ENCODE assay signal across 1 cellular context in genomic region chr19:1259206-1259872, GRCh38.
TF ChIP-seq lines count a peak whose summit lies in the region.

No MANE protein-coding gene starts in this region.

TF ChIP-seq in HepG2, 621 proteins besides CTCF, POLR2A, EP300 and RAD21 (continued from another document and continues in another):
- TF ChIP-seq HMGXB4 (CRISPR knock-in tag; IDR thresholded peaks at IDR 0.05; ENCODE audit: borderline replicate concordance in 1 of 2, low read depth in 1 of 2) (peak; percentile 60 to 80), PAF1 (CRISPR knock-in tag; IDR thresholded peaks at IDR 0.05) (peak; percentile 100), RELA (CRISPR knock-in tag; IDR thresholded peaks at IDR 0.05) (no peak), ZNF597 (CRISPR knock-in tag; IDR thresholded peaks at IDR 0.05) (no peak), ZNF652 (CRISPR knock-in tag; IDR thresholded peaks at IDR 0.05; ENCODE audit: borderline replicate concordance, low read depth) (peak; percentile 49; the same call in 1 of the 2 replicates), ZNF710 (CRISPR knock-in tag; IDR thresholded peaks at IDR 0.05; ENCODE audit: borderline replicate concordance) (no peak; the same call in 1 of the 2 replicates), MTERF4 (CRISPR knock-in tag; IDR thresholded peaks at IDR 0.05) (0 out of 2 replicates have a peak, but pooled peaks have one; percentile 38), KLF15 (CRISPR knock-in tag; IDR thresholded peaks at IDR 0.05; ENCODE audit: borderline replicate concordance) (no peak), ZBTB1 (CRISPR knock-in tag; IDR thresholded peaks at IDR 0.05; ENCODE audit: borderline replicate concordance) (no peak), NR0B2 (CRISPR knock-in tag; IDR thresholded peaks at IDR 0.05) (no peak), CAMTA2 (CRISPR knock-in tag; IDR thresholded peaks at IDR 0.05; ENCODE audit: borderline replicate concordance) (no peak), SUZ12 (IDR thresholded peaks at IDR 0.05; ENCODE audit: low read depth, low read length) (no peak), ZNF570 (CRISPR knock-in tag; IDR thresholded peaks at IDR 0.05; ENCODE audit: borderline replicate concordance) (0 out of 2 replicates have a peak, but pooled peaks have one; percentile 54), CEBPB (IDR thresholded peaks at IDR 0.05; ENCODE audit: borderline replicate concordance, low read depth, low read length) (no peak), YY1 (IDR thresholded peaks at IDR 0.05; ENCODE audit: insufficient read depth, insufficient replicate concordance, low read depth, low read length) (peak; percentile 29), TCF7L2 (IDR thresholded peaks at IDR 0.05; ENCODE audit: low read depth, low read length) (no peak), TFDP1 (CRISPR knock-in tag; IDR thresholded peaks at IDR 0.05; ENCODE audit: borderline replicate concordance) (peak; percentile 19; the same call in 1 of the 2 replicates), ERF (CRISPR knock-in tag; IDR thresholded peaks at IDR 0.05) (peak; percentile 81; the same call in 1 of the 2 replicates), ZNF281 (CRISPR knock-in tag; IDR thresholded peaks at IDR 0.05; ENCODE audit: borderline replicate concordance) (peak; percentile 88), ZNF576 (CRISPR knock-in tag; IDR thresholded peaks at IDR 0.05) (no peak), ZNF280B (CRISPR knock-in tag; IDR thresholded peaks at IDR 0.05; ENCODE audit: borderline replicate concordance) (peak; percentile 94), ZNF564 (CRISPR knock-in tag; IDR thresholded peaks at IDR 0.05) (no peak; the same call in none of the 2 replicates), SP1 (IDR thresholded peaks at IDR 0.05) (no peak), SP1 (CRISPR knock-in tag; IDR thresholded peaks at IDR 0.05) (peak; percentile 49; the same call in 1 of the 2 replicates), NFIC (IDR thresholded peaks at IDR 0.05; ENCODE audit: low read length) (peak; percentile 69; the same call in 1 of the 2 replicates), PAXIP1 (CRISPR knock-in tag; conservative IDR thresholded peaks at IDR 0.05) (peak; percentile 90), ZNF83 (CRISPR knock-in tag; IDR thresholded peaks at IDR 0.05; ENCODE audit: borderline replicate concordance) (no peak; the same call in 1 of the 2 replicates), ZNF264 (CRISPR knock-in tag; IDR thresholded peaks at IDR 0.05) (no peak; the same call in 1 of the 2 replicates), TBP (CRISPR knock-in tag; IDR thresholded peaks at IDR 0.05) (no peak), ZNF282 (IDR thresholded peaks at IDR 0.05; ENCODE audit: partially characterized antibody) (no peak), ARHGAP35 (CRISPR knock-in tag; IDR thresholded peaks at IDR 0.05; ENCODE audit: borderline replicate concordance) (peak; percentile 24; the same call in 1 of the 2 replicates), NFYB (CRISPR knock-in tag; IDR thresholded peaks at IDR 0.05) (peak; percentile 35; the same call in 1 of the 2 replicates), UBTF (CRISPR knock-in tag; IDR thresholded peaks at IDR 0.05) (peak; percentile 82), ZNF484 (CRISPR knock-in tag; IDR thresholded peaks at IDR 0.05; ENCODE audit: borderline replicate concordance, low read depth) (no peak), PHF5A (CRISPR knock-in tag; IDR thresholded peaks at IDR 0.05; ENCODE audit: low read depth, unreplicated experiment) (no peak), ZNF274 (CRISPR knock-in tag; IDR thresholded peaks at IDR 0.05) (0 out of 2 replicates have a peak, but pooled peaks have one; percentile 32), FOXK2 (IDR thresholded peaks at IDR 0.05) (0 out of 2 replicates have a peak, but pooled peaks have one; percentile 14), FOXO1 (CRISPR knock-in tag; IDR thresholded peaks at IDR 0.05) (peak; percentile 19; the same call in 1 of the 2 replicates), MLLT10 (CRISPR knock-in tag; IDR thresholded peaks at IDR 0.05) (no peak), ELF1 (CRISPR knock-in tag; IDR thresholded peaks at IDR 0.05) (peak; percentile 97)
